In the genomic region with DNA sequence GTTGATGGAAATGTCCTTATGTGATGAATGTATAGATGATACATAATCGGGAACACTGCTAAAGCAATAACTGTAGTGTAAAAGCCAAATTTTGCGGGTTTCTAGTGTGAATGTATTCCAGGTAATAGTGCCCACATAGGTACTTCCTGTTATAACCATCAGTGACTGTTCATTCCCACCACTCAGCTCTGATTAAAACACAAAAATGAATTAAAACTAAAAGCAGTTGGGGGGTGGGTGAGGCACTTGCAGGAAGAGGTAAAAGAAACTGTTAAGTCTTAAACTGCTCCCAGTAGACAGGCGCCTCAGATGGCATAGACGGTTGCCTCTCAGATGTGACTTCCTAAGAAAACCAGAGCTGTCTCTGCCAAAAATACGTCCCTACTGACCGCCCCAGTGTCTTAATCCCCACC, we compare ENCODE assay signal across 8 cellular contexts.
A peak's percentile ranks its signal among the peaks of the same experiment; 100 is the strongest.
DNase-seq lines count a peak whose midpoint lies in the region; ATAC-seq and TF ChIP-seq lines count a peak whose summit lies in the region.

No MANE protein-coding gene starts in this region.

- peak; percentile 27 for DNase-seq in NK-92 treated with Interleukin-12 subunit alpha and Interleukin-12 subunit beta, amount 100 ng/mL, for 24 hours (lab: John Stamatoyannopoulos, UW)
- no peak for DNase-seq in NK-92 (lab: John Stamatoyannopoulos, UW; ENCODE audit: unreplicated experiment)
- DNase-seq in activated CD4-positive, alpha-beta T cell treated with anti-CD3 and anti-CD28 coated beads, Interleukin-2, amount 50 U/mL, for 1 hour = peak; percentile 2
- DNase-seq in GM10248 (ENCODE audit: extremely low spot score) = no peak

- H3K9me3 ChIP-seq in iPS-20b (ENCODE audit: insufficient read depth, low read depth, low read length) (no peaks in the 10 kb centered on the region), subcutaneous abdominal adipose tissue (ENCODE audit: control insufficient read depth in 5 of 5, low read length in 5 of 5) (no peaks in the 10 kb centered on the region)

- H3K36me3 ChIP-seq in iPS-20b (ENCODE audit: insufficient read depth, low read depth, low read length) = no peaks in the 10 kb centered on the region
- H3K36me3 ChIP-seq in subcutaneous abdominal adipose tissue (ENCODE audit: control insufficient read depth in 5 of 5, insufficient read depth in 5 of 5, low read length in 5 of 5) = no peaks in the 10 kb centered on the region

- H3K9ac ChIP-seq in iPS-20b (ENCODE audit: low read depth, low read length) = peak overlapping the region; percentile 84; the same call in 1 of the 2 replicates
- H3K9ac ChIP-seq in subcutaneous abdominal adipose tissue (ENCODE audit: low read length in 5 of 5) = peak overlapping the region in 3 of 5 donors; percentile 79 to 94 (median 90)

- H3K4me1 ChIP-seq in iPS-20b (ENCODE audit: insufficient read depth, low read length) (peaks cover 5% of the 10 kb centered on the region; the same call in 1 of the 2 replicates), subcutaneous abdominal adipose tissue (ENCODE audit: control insufficient read depth in 5 of 5, insufficient read depth in 5 of 5, low read length in 5 of 5) (peaks cover 3 to 27% (median 22%) of the 10 kb centered on the region in 5 donors)

- H3K4me3 ChIP-seq in iPS-20b (ENCODE audit: low read length) = peak overlapping the region; percentile 83
- H3K4me3 ChIP-seq in subcutaneous abdominal adipose tissue (ENCODE audit: low read depth in 1 of 5, low read length in 5 of 5) = peak overlapping the region; percentile 78 to 93 (median 91)

- CTCF ChIA-PET in GM10248 (lab: Yijun Ruan, JAX) = interaction anchor here (1.0 to 4.9 kb wide), 8 partner anchors 9 to 134 kb away, joined by 3 to 22 read pairs (median 6); partner anchors contain the start of gene BCL2A1

- H3K27me3 ChIP-seq in iPS-20b (ENCODE audit: insufficient read depth, low read length) = no peaks in the 10 kb centered on the region
- no peaks in the 10 kb centered on the region for H3K27me3 ChIP-seq in subcutaneous abdominal adipose tissue (ENCODE audit: control insufficient read depth in 5 of 5, insufficient read depth in 4 of 5, low read length in 5 of 5)

- POLR2A ChIA-PET in GM10248 (lab: Yijun Ruan, JAX) = interaction anchor here (0.6 to 1.2 kb wide), 2 partner anchors 14 to 70 kb away, joined by 3 to 5 read pairs; no protein-coding TSS in a partner anchor

- no peak for TF ChIP-seq CTCF in GM10248 (IDR thresholded peaks at IDR 0.05; ENCODE audit: control extremely low read depth, extremely low read depth, low read depth, missing control alignments)

- H3K27ac ChIP-seq in iPS-20b (ENCODE audit: low read length) = no peak overlapping the region
- peak overlapping the region; percentile 88 for H3K27ac ChIP-seq in subcutaneous abdominal adipose tissue (ENCODE audit: low read depth, low read length)

- no peak for ATAC-seq in GM21737 (IDR thresholded peaks at IDR 0.05; ENCODE audit: unreplicated experiment)
- ATAC-seq in HG02970 (IDR thresholded peaks at IDR 0.05; ENCODE audit: low FRiP score, unreplicated experiment) = no peak

Comparison
In these comparisons a context has a peak if more than half of its experiments do, and no peak if none do; other contexts are left out.
1. DNase-seq: peak in NK-92 treated with Interleukin-12 subunit alpha and Interleukin-12 subunit beta, amount 100 ng/mL, for 24 hours (single experiment) and activated CD4-positive, alpha-beta T cell treated with anti-CD3 and anti-CD28 coated beads, Interleukin-2, amount 50 U/mL, for 1 hour (single experiment); none in NK-92 (single experiment) and GM10248 (single experiment).